22 cellular contexts compared by ENCODE assay signal in the genomic region with DNA sequence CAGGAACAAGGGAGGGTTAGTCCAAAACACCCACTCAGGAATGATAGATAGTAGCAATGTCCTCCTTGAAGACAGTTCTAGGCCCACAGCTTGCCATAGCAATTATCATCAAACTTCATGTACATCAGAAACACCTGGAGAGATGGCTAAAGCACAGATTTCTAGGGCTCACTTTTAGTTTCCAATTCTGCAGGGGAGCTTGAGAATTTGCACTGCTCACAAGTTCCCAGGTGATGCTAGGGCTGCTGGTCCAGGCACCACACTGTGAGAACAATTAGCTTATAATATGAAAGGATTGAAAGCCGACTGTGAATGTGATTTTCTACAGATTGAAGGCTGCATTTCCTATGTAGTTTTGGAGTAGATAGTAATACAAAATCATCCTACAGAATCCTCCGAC. TPM values are rescaled to one million over a fixed set of nuclear protein-coding genes. Genes with fewer than 3 reads are reported as not detected.
DNase-seq lines count a peak whose midpoint lies in the region; ATAC-seq and TF ChIP-seq lines count a peak whose summit lies in the region.
"Had no signal": no experiment of that assay in that cellular context is flagged by ENCODE, and none has a peak within 500 bp of the region (broad histone marks: within the 10 kb centered on the region; RNA-seq: fewer than 3 reads in every experiment).

No MANE protein-coding gene starts in this region.

- H3K9ac ChIP-seq in neural progenitor cell = no peak overlapping the region
- H3K9ac ChIP-seq: BLaER1 had no signal

- peaks cover 9% of the 10 kb centered on the region; the same call in 1 of the 2 replicates for H3K9me2 ChIP-seq in GM23338 (ENCODE audit: insufficient read depth)

- no peak for TF ChIP-seq CTCF in GM23338 (conservative IDR thresholded peaks at IDR 0.05; ENCODE audit: low read depth in 2 of 2)
- TF ChIP-seq CTCF in WTC11 (IDR thresholded peaks at IDR 0.05) = no peak
- TF ChIP-seq CTCF in neural progenitor cell (IDR thresholded peaks at IDR 0.05) = no peak
- no peak for TF ChIP-seq CTCF in Caco-2 (IDR thresholded peaks at IDR 0.05; ENCODE audit: insufficient read depth in 1 of 2, low read depth in 1 of 2, low read length in 1 of 2, severe bottlenecking in 1 of 2, unreplicated experiment in 1 of 2)
- no peak for TF ChIP-seq CTCF in activated CD8-positive, alpha-beta T cell treated with anti-CD3 and anti-CD28 coated beads for 36 hours (IDR thresholded peaks at IDR 0.05)

- POLR2A ChIA-PET in WTC11 (lab: Charles Lee) (no interaction called here), Caco-2 (lab: Charles Lee) (no interaction called here)
- POLR2A ChIA-PET in activated CD8-positive, alpha-beta T cell treated with anti-CD3 and anti-CD28 coated beads for 36 hours (lab: Charles Lee) = interaction anchor here (1.1 kb wide), 1 partner anchor 117 kb away, joined by 3 read pairs; no protein-coding TSS in a partner anchor

- CTCF ChIA-PET in WTC11 (lab: Charles Lee) (interaction anchor here (1.4 kb wide), 1 partner anchor 8 kb away, joined by 11 read pairs; no protein-coding TSS in a partner anchor), Caco-2 (lab: Charles Lee) (no interaction called here)
- CTCF ChIA-PET in activated CD8-positive, alpha-beta T cell treated with anti-CD3 and anti-CD28 coated beads for 36 hours (lab: Charles Lee) = no interaction called here

- H2AFZ ChIP-seq in GM23338 (peak overlapping the region; percentile 39; the same call in 1 of the 2 replicates), neural progenitor cell (replicated peaks) (peak overlapping the region; percentile 69)

- H3K4me2 ChIP-seq in GM23338 (peak overlapping the region; percentile 64), neural progenitor cell (peak overlapping the region; percentile 36)
- H3K4me2 ChIP-seq: BLaER1 had no signal

- peaks cover 14% of the 10 kb centered on the region for H3K4me1 Mint-ChIP-seq in GM23338
- peaks cover 14% of the 10 kb centered on the region for H3K4me1 Mint-ChIP-seq in WTC11
- H3K4me1 Mint-ChIP-seq in neural progenitor cell = peaks cover 6% of the 10 kb centered on the region
- H3K4me1 Mint-ChIP-seq in Caco-2 (ENCODE audit: low read depth, unreplicated experiment) = no peaks in the 10 kb centered on the region
- no peaks in the 10 kb centered on the region for H3K4me1 Mint-ChIP-seq in activated CD8-positive, alpha-beta T cell treated with anti-CD3 and anti-CD28 coated beads for 36 hours (ENCODE audit: low read depth)
- H3K4me1 Mint-ChIP-seq: CD14-positive monocyte; CD4-positive, alpha-beta memory T cell; CD4-positive, CD25-positive, alpha-beta regulatory T cell; CD8-positive, alpha-beta memory T cell had no signal

- H3K4me3 Mint-ChIP-seq in GM23338 = peak overlapping the region; percentile 11; the same call in 2 of the 3 replicates
- H3K4me3 Mint-ChIP-seq in WTC11 = no peak overlapping the region
- H3K4me3 Mint-ChIP-seq in neural progenitor cell = no peak overlapping the region
- H3K4me3 Mint-ChIP-seq in Caco-2 (ENCODE audit: unreplicated experiment) = no peak overlapping the region
- no peak overlapping the region for H3K4me3 Mint-ChIP-seq in activated CD8-positive, alpha-beta T cell treated with anti-CD3 and anti-CD28 coated beads for 36 hours
- H3K4me3 Mint-ChIP-seq: CD4-positive, alpha-beta memory T cell; CD4-positive, CD25-positive, alpha-beta regulatory T cell; CD8-positive, alpha-beta memory T cell had no signal

- no TSS peak for BruUV-seq in Caco-2 (replicated peaks; lab: Mats Ljungman, UMichigan)

- no peak overlapping the region for H3K27ac Mint-ChIP-seq in GM23338
- H3K27ac Mint-ChIP-seq in WTC11 = no peak overlapping the region
- no peak overlapping the region for H3K27ac Mint-ChIP-seq in neural progenitor cell
- no peak overlapping the region for H3K27ac Mint-ChIP-seq in Caco-2 (ENCODE audit: unreplicated experiment)
- no peak overlapping the region for H3K27ac Mint-ChIP-seq in activated CD8-positive, alpha-beta T cell treated with anti-CD3 and anti-CD28 coated beads for 36 hours
- H3K27ac Mint-ChIP-seq: CD14-positive monocyte; CD4-positive, alpha-beta memory T cell; CD4-positive, CD25-positive, alpha-beta regulatory T cell; CD8-positive, alpha-beta memory T cell had no signal

- H3K9me3 Mint-ChIP-seq in GM23338 (no peaks in the 10 kb centered on the region), WTC11 (no peaks in the 10 kb centered on the region), neural progenitor cell (no peaks in the 10 kb centered on the region), Caco-2 (ENCODE audit: unreplicated experiment) (no peaks in the 10 kb centered on the region)
- H3K9me3 Mint-ChIP-seq in activated CD8-positive, alpha-beta T cell treated with anti-CD3 and anti-CD28 coated beads for 36 hours = no peaks in the 10 kb centered on the region
- H3K9me3 Mint-ChIP-seq: CD4-positive, CD25-positive, alpha-beta regulatory T cell; CD8-positive, alpha-beta memory T cell had no signal

- H3K36me3 ChIP-seq in GM23338 (ENCODE audit: insufficient read depth) (no peaks in the 10 kb centered on the region), neural progenitor cell (no peaks in the 10 kb centered on the region), Caco-2 (ENCODE audit: control insufficient read depth, insufficient read depth, low read length) (no peaks in the 10 kb centered on the region)
- H3K36me3 ChIP-seq: BE2C, BLaER1 had no signal

- H3K4me1 ChIP-seq in GM23338 (ENCODE audit: insufficient read depth) = peaks cover 11% of the 10 kb centered on the region
- peaks cover 11% of the 10 kb centered on the region for H3K4me1 ChIP-seq in neural progenitor cell
- H3K4me1 ChIP-seq in Caco-2 = no peaks in the 10 kb centered on the region
- H3K4me1 ChIP-seq: BE2C, BLaER1 had no signal

- H3K27me3 ChIP-seq in GM23338 (ENCODE audit: insufficient read depth) (no peaks in the 10 kb centered on the region), neural progenitor cell (peaks cover 81% of the 10 kb centered on the region), Caco-2 (replicated peaks; ENCODE audit: control insufficient read depth, insufficient read depth, low read length) (peaks cover 1% of the 10 kb centered on the region; the same call in 1 of the 2 replicates)
- H3K27me3 ChIP-seq: BE2C, BLaER1 had no signal

- H4K20me1 ChIP-seq in GM23338 (replicated peaks; ENCODE audit: insufficient read depth) (no peaks in the 10 kb centered on the region; the same call in 1 of the 2 replicates), neural progenitor cell (ENCODE audit: low read depth) (no peaks in the 10 kb centered on the region)
- H4K20me1 ChIP-seq: BLaER1 had no signal

- H3K9me3 ChIP-seq in neural progenitor cell (ENCODE audit: low read depth) (peaks cover 3% of the 10 kb centered on the region), Caco-2 (no peaks in the 10 kb centered on the region)
- H3K9me3 ChIP-seq: BE2C, BLaER1 had no signal

- H3K27me3 Mint-ChIP-seq in GM23338 (ENCODE audit: insufficient read depth, low read depth, poor library complexity) = no peaks in the 10 kb centered on the region
- peaks cover 54% of the 10 kb centered on the region for H3K27me3 Mint-ChIP-seq in WTC11 (ENCODE audit: low read depth)
- H3K27me3 Mint-ChIP-seq in neural progenitor cell (ENCODE audit: insufficient read depth, low read depth) = peaks cover 2% of the 10 kb centered on the region
- H3K27me3 Mint-ChIP-seq in Caco-2 (ENCODE audit: insufficient read depth, unreplicated experiment) = peaks cover 16% of the 10 kb centered on the region
- H3K27me3 Mint-ChIP-seq in activated CD8-positive, alpha-beta T cell treated with anti-CD3 and anti-CD28 coated beads for 36 hours = peaks cover 15% of the 10 kb centered on the region

- DNase-seq in GM23338 (ENCODE audit: low spot score) (peak; percentile 50), NCI-H526 (lab: John Stamatoyannopoulos, UW) (peak; percentile 49 to 58), WTC11 (ENCODE audit: low spot score) (no peak), neural progenitor cell (ENCODE audit: low spot score) (no peak), Caco-2 (no peak), activated T-cell treated with anti-CD3 and anti-CD28 coated beads for 4 hours (no peak)
- no peak for DNase-seq in activated CD8-positive, alpha-beta T cell treated with anti-CD3 and anti-CD28 coated beads for 36 hours
- DNase-seq: 8988T; ACHN; BE2C; C1 segment of cervical spinal cord; Calu3; CD4-positive, alpha-beta memory T cell; CD4-positive, CD25-positive, alpha-beta regulatory T cell; CD8-positive, alpha-beta memory T cell; COR-L47; DMS79 treated with DMSO at 0.1 percent for 48 hours; GF-D8 had no signal

- no peaks in the 10 kb centered on the region for H3F3A ChIP-seq in GM23338 (replicated peaks; ENCODE audit: low read depth)
- no peaks in the 10 kb centered on the region for H3F3A ChIP-seq in neural progenitor cell (ENCODE audit: low read depth)

- peak overlapping the region; percentile 24; the same call in 1 of the 2 replicates for H3K4me3 ChIP-seq in GM23338
- H3K4me3 ChIP-seq in neural progenitor cell = no peak overlapping the region
- no peak overlapping the region for H3K4me3 ChIP-seq in Caco-2 (ENCODE audit: low read depth, low read length)
- H3K4me3 ChIP-seq: BLaER1 had no signal

- ATAC-seq in GM23338 (peak; percentile 67), WTC11 (peak; percentile 34; the same call in 1 of the 2 replicates), HG02970 (IDR thresholded peaks at IDR 0.05; ENCODE audit: low FRiP score, unreplicated experiment) (no peak)
- no peak for ATAC-seq in activated CD8-positive, alpha-beta T cell treated with anti-CD3 and anti-CD28 coated beads for 36 hours

- H3K36me3 Mint-ChIP-seq in GM23338 (ENCODE audit: low read depth) (no peaks in the 10 kb centered on the region), WTC11 (no peaks in the 10 kb centered on the region), neural progenitor cell (no peaks in the 10 kb centered on the region), Caco-2 (ENCODE audit: insufficient read depth, unreplicated experiment) (no peaks in the 10 kb centered on the region)
- no peaks in the 10 kb centered on the region for H3K36me3 Mint-ChIP-seq in activated CD8-positive, alpha-beta T cell treated with anti-CD3 and anti-CD28 coated beads for 36 hours (ENCODE audit: low read depth)
- H3K36me3 Mint-ChIP-seq: CD14-positive monocyte; CD4-positive, alpha-beta memory T cell; CD4-positive, CD25-positive, alpha-beta regulatory T cell; CD8-positive, alpha-beta memory T cell had no signal

- no peaks in the 10 kb centered on the region for H3K79me2 ChIP-seq in GM23338 (replicated peaks; ENCODE audit: insufficient read depth)
- no peaks in the 10 kb centered on the region for H3K79me2 ChIP-seq in neural progenitor cell (ENCODE audit: low read depth)

- intact Hi-C loops in Caco-2 (cut with micrococcal nuclease; ENCODE audit: unreplicated experiment) = no loop called here
- intact Hi-C loops in activated CD8-positive, alpha-beta T cell treated with anti-CD3 and anti-CD28 coated beads for 36 hours (cut with micrococcal nuclease) = no loop called here

- H3K27ac ChIP-seq in GM23338 (ENCODE audit: low read depth) = no peak overlapping the region
- no peak overlapping the region for H3K27ac ChIP-seq in neural progenitor cell
- H3K27ac ChIP-seq: BLaER1 had no signal

RNA-seq across cellular contexts. Expression of gene DEFB126, which starts 3.5 kb away (rescaled TPM):
- not detected in 2 replicates for total RNA-seq in GM23338 (2014; rRNA removed; shearing (Covaris generic))
- polyA plus RNA-seq in GM23338 (2016; fragmentation: Nextera tagmentation; extraction: Ambion mirVana) = not detected in 2 replicates
- total RNA-seq in WTC11 (2021) (0.89 TPM in 1 of 3 replicates, not detected in the others), neural progenitor cell (ENCODE audit: low replicate concordance) (not detected in 2 replicates), Caco-2 (2022) (not detected in 2 replicates)
- not detected for total RNA-seq in activated CD8-positive, alpha-beta T cell treated with anti-CD3 and anti-CD28 coated beads for 36 hours
- total RNA-seq: Calu3; CD4-positive, alpha-beta memory T cell; CD4-positive, CD25-positive, alpha-beta regulatory T cell; CD8-positive, alpha-beta memory T cell had no signal
- polyA plus RNA-seq: AG04450; CD14-positive monocyte; CD4-positive, alpha-beta memory T cell; CD4-positive, CD25-positive, alpha-beta regulatory T cell; CD8-positive, alpha-beta memory T cell had no signal

RNA-seq across cellular contexts. Expression of gene DEFB127, which starts 11.4 kb away (rescaled TPM):
- total RNA-seq in GM23338 (2014; rRNA removed; shearing (Covaris generic)) = not detected in 2 replicates
- not detected in 2 replicates for polyA plus RNA-seq in GM23338 (2016; fragmentation: Nextera tagmentation; extraction: Ambion mirVana)
- total RNA-seq in WTC11 (2021) (not detected in 3 replicates), neural progenitor cell (ENCODE audit: low replicate concordance) (not detected in 2 replicates), Caco-2 (2022) (not detected in 2 replicates)
- not detected for total RNA-seq in activated CD8-positive, alpha-beta T cell treated with anti-CD3 and anti-CD28 coated beads for 36 hours
- total RNA-seq: Calu3; CD4-positive, alpha-beta memory T cell; CD4-positive, CD25-positive, alpha-beta regulatory T cell; CD8-positive, alpha-beta memory T cell had no signal
- polyA plus RNA-seq: AG04450; CD14-positive monocyte; CD4-positive, alpha-beta memory T cell; CD4-positive, CD25-positive, alpha-beta regulatory T cell; CD8-positive, alpha-beta memory T cell had no signal

RNA-seq across cellular contexts. Expression of gene DEFB128, which starts 43.6 kb away (rescaled TPM):
- total RNA-seq in GM23338 (2014; rRNA removed; shearing (Covaris generic)) = not detected in 2 replicates
- not detected in 2 replicates for polyA plus RNA-seq in GM23338 (2016; fragmentation: Nextera tagmentation; extraction: Ambion mirVana)
- not detected in 3 replicates for total RNA-seq in WTC11 (2021)
- not detected in 2 replicates for total RNA-seq in neural progenitor cell (ENCODE audit: low replicate concordance)
- not detected in 2 replicates for total RNA-seq in Caco-2 (2022)
- not detected for total RNA-seq in activated CD8-positive, alpha-beta T cell treated with anti-CD3 and anti-CD28 coated beads for 36 hours
- total RNA-seq: Calu3; CD4-positive, alpha-beta memory T cell; CD4-positive, CD25-positive, alpha-beta regulatory T cell; CD8-positive, alpha-beta memory T cell had no signal
- polyA plus RNA-seq: AG04450; CD14-positive monocyte; CD4-positive, alpha-beta memory T cell; CD4-positive, CD25-positive, alpha-beta regulatory T cell; CD8-positive, alpha-beta memory T cell had no signal

RNA-seq across cellular contexts. Expression of gene DEFB125, which starts 58.4 kb away (rescaled TPM):
- total RNA-seq in GM23338 (2014; rRNA removed; shearing (Covaris generic)) = not detected in 2 replicates
- not detected in 2 replicates for polyA plus RNA-seq in GM23338 (2016; fragmentation: Nextera tagmentation; extraction: Ambion mirVana)
- total RNA-seq in WTC11 (2021) (not detected in 3 replicates), neural progenitor cell (ENCODE audit: low replicate concordance) (not detected in 2 replicates), Caco-2 (2022) (not detected in 2 replicates)
- not detected for total RNA-seq in activated CD8-positive, alpha-beta T cell treated with anti-CD3 and anti-CD28 coated beads for 36 hours
- total RNA-seq: Calu3; CD4-positive, alpha-beta memory T cell; CD4-positive, CD25-positive, alpha-beta regulatory T cell; CD8-positive, alpha-beta memory T cell had no signal
- polyA plus RNA-seq: AG04450; CD14-positive monocyte; CD4-positive, alpha-beta memory T cell; CD4-positive, CD25-positive, alpha-beta regulatory T cell; CD8-positive, alpha-beta memory T cell had no signal

Comparison
In these comparisons a context has a peak if more than half of its experiments do, and no peak if none do; other contexts are left out.
1. ATAC-seq: peak in GM23338 (single experiment) and WTC11 (single experiment); none in HG02970 (single experiment) and activated CD8-positive, alpha-beta T cell treated with anti-CD3 and anti-CD28 coated beads for 36 hours (single experiment).
2. DNase-seq: peak in GM23338 (single experiment) and NCI-H526 (2 of 2); none in WTC11 (single experiment), neural progenitor cell (single experiment), Caco-2 (0 of 2), activated T-cell treated with anti-CD3 and anti-CD28 coated beads for 4 hours (single experiment) and activated CD8-positive, alpha-beta T cell treated with anti-CD3 and anti-CD28 coated beads for 36 hours (single experiment).